In the genomic region with DNA sequence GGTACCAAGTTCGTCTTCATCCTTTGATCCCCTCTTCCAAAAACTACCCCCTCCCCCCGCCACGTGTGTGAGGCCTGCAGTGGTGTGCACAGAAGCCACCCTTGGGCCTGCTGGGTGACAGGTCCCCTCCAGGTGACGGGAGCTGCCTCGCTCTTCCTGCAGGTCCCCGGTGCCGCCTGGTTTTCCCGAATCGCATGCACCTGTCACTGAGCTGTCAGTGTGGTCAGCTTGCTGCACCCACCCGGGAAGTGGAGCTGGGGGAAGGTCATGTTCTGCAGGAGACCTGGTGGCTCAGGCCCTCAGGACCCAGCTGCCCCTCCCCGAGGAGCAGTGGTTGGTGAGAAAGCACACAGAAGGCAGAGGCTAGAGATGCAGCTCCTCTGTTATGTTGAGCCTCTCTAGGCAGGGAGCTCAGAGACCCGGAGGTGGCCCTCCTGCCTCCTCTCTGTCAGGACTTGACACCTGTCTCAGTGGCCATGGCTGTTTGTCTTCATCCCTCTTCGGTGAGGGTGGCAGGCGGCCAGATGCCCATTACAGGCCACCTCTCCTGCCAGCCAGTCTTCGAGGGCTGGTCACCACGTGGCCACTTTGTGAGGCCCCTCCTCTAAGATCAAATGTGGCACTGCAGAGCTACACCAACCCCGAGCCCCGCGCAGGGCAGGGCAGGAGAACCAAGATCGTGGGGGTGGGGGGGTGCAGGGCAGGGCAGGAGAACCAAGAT, we compare ENCODE assay signal across 14 cellular contexts.
DNase-seq lines count a peak whose midpoint lies in the region; ATAC-seq, FAIRE-seq and TF ChIP-seq lines count a peak whose summit lies in the region.
"Had no signal": no experiment of that assay in that cellular context is flagged by ENCODE, and none has a peak within 500 bp of the region (broad histone marks: within the 10 kb centered on the region; RNA-seq: fewer than 3 reads in every experiment).

No MANE protein-coding gene starts in this region.

- peaks cover 21 to 73% of the 10 kb centered on the region in 2 experiments for H3K4me1 ChIP-seq in K562 (replicated peaks in 1 of 2; ENCODE audit: control insufficient read depth in 2 of 2, insufficient read depth in 2 of 2, low read length in 2 of 2)
- H3K4me1 ChIP-seq in HepG2 (ENCODE audit: insufficient read depth, low read length): peaks cover 12% of the 10 kb centered on the region

- peaks cover 67% of the 10 kb centered on the region for H3K4me1 Mint-ChIP-seq in activated CD4-positive, alpha-beta T cell treated with anti-CD3 and anti-CD28 coated beads, Interleukin-2, amount 10 ng/mL, durations not matched to agents 7 days and 5 days
- H3K4me1 Mint-ChIP-seq in naive thymus-derived CD8-positive, alpha-beta T cell: peaks cover 32 to 80% (median 75%) of the 10 kb centered on the region in 4 donors

- intact Hi-C loops in K562 (cut with micrococcal nuclease) (no loop called here), HepG2 (cut with micrococcal nuclease; ENCODE audit: unreplicated experiment) (no loop called here)

- H3K27ac Mint-ChIP-seq in activated CD4-positive, alpha-beta T cell treated with anti-CD3 and anti-CD28 coated beads, Interleukin-2, amount 10 ng/mL, durations not matched to agents 7 days and 5 days: peak overlapping the region; percentile 76
- H3K27ac Mint-ChIP-seq in naive thymus-derived CD8-positive, alpha-beta T cell: peak overlapping the region; percentile 49 to 98 (median 84)

- no peak overlapping the region for H3K4me3 ChIP-seq in K562
- no peak overlapping the region for H3K4me3 ChIP-seq in HepG2 (replicated peaks in 1 of 3; ENCODE audit: insufficient read depth in 1 of 3, low read depth in 2 of 3, low read length in 3 of 3)
- H3K4me3 ChIP-seq: ovary, SJSA1 had no signal

- FAIRE-seq in K562 (lab: Jason Lieb, UNC): no peak
- FAIRE-seq in HepG2 (lab: Jason Lieb, UNC): no peak
- FAIRE-seq: endometrium had no signal

- CTCF ChIA-PET in activated CD4-positive, alpha-beta T cell treated with anti-CD3 and anti-CD28 coated beads, Interleukin-2, amount 10 ng/mL, durations not matched to agents 7 days and 5 days (lab: Charles Lee): interaction anchor here (1.1 to 1.5 kb wide), 5 partner anchors 10 to 93 kb away, joined by 3 to 7 read pairs (median 4); no protein-coding TSS in a partner anchor
- CTCF ChIA-PET in K562 (lab: Yijun Ruan, JAX; ENCODE audit: low intra/inter-chr PET ratio) (no interaction called here), HepG2 (lab: Yijun Ruan, JAX; ENCODE audit: low intra/inter-chr PET ratio, low total read pairs) (no interaction called here)

- no peak for TF ChIP-seq EP300 in K562 (IDR thresholded peaks at IDR 0.05; ENCODE audit: low read length)
- no peak for TF ChIP-seq EP300 in HepG2 (IDR thresholded peaks at IDR 0.05; ENCODE audit: low read depth in 2 of 2, low read length in 2 of 2)
- no peak for TF ChIP-seq EP300 in HepG2 (CRISPR knock-in tag; IDR thresholded peaks at IDR 0.05; ENCODE audit: borderline replicate concordance)

- H3K27me3 Mint-ChIP-seq in activated CD4-positive, alpha-beta T cell treated with anti-CD3 and anti-CD28 coated beads, Interleukin-2, amount 10 ng/mL, durations not matched to agents 7 days and 5 days: no peaks in the 10 kb centered on the region
- H3K27me3 Mint-ChIP-seq in naive thymus-derived CD8-positive, alpha-beta T cell: no peaks in the 10 kb centered on the region

- H3K27ac ChIP-seq in K562 (ENCODE audit: extremely low read depth, low read depth, low read length): no peak overlapping the region
- H3K27ac ChIP-seq in HepG2 (ENCODE audit: extremely low read length, insufficient read depth, low read length): no peak overlapping the region
- H3K27ac ChIP-seq: foreskin keratinocyte had no signal

- ATAC-seq in K562 (no peak), HepG2 (no peak)
- ATAC-seq in naive thymus-derived CD8-positive, alpha-beta T cell: no peak
- ATAC-seq: foreskin keratinocyte had no signal

- H3K9me1 ChIP-seq in K562 (ENCODE audit: control insufficient read depth, insufficient read depth, low read length): peaks cover 7% of the 10 kb centered on the region

- H3K27me3 ChIP-seq in K562 (ENCODE audit: control insufficient read depth in 2 of 2, insufficient read depth in 2 of 2, low read length in 2 of 2) (no peaks in the 10 kb centered on the region), HepG2 (ENCODE audit: control insufficient read depth in 1 of 2, insufficient read depth in 2 of 2, low read length in 2 of 2) (no peaks in the 10 kb centered on the region)
- H3K27me3 ChIP-seq: foreskin keratinocyte, ovary, SJSA1 had no signal

- peaks cover 9% of the 10 kb centered on the region for H3K36me3 Mint-ChIP-seq in activated CD4-positive, alpha-beta T cell treated with anti-CD3 and anti-CD28 coated beads, Interleukin-2, amount 10 ng/mL, durations not matched to agents 7 days and 5 days (ENCODE audit: low read depth)
- peaks cover 0 to 7% (median 0%) of the 10 kb centered on the region in 3 donors for H3K36me3 Mint-ChIP-seq in naive thymus-derived CD8-positive, alpha-beta T cell

- no peak overlapping the region for H2AFZ ChIP-seq in K562 (ENCODE audit: low read depth, low read length)
- no peak overlapping the region for H2AFZ ChIP-seq in HepG2 (ENCODE audit: low read length)

- TF ChIP-seq POLR2A in K562 (conservative IDR thresholded peaks at IDR 0.05): no peak
- no peak for TF ChIP-seq POLR2A in HepG2 (IDR thresholded peaks at IDR 0.05; ENCODE audit: insufficient read depth in 1 of 2, low read depth in 2 of 2, low read length in 2 of 2)

- H3K9ac ChIP-seq in K562 (ENCODE audit: insufficient read depth in 1 of 2, low read depth in 2 of 2, low read length in 2 of 2) (peak overlapping the region in 1 of 2 experiments; percentile 73; a peak in 2 of 4 replicates), HepG2 (ENCODE audit: insufficient read depth, low read depth, low read length) (no peak overlapping the region)

- no TSS peak for BruUV-seq in K562 (replicated peaks; lab: Mats Ljungman, UMichigan)
- no TSS peak for BruUV-seq in HepG2 (replicated peaks; lab: Mats Ljungman, UMichigan)

- 86% methylated on average over 16 of the region's 20 CpGs for WGBS in K562 (ENCODE audit: insufficient coverage, low coverage, missing lambda C conversion rate)
- 97% methylated on average over 16 of the region's 20 CpGs for WGBS in HepG2 (ENCODE audit: low lambda C conversion rate)

- H3K79me2 ChIP-seq in K562 (ENCODE audit: control insufficient read depth, insufficient read depth, low read length): peaks cover 79% of the 10 kb centered on the region
- peaks cover 66% of the 10 kb centered on the region for H3K79me2 ChIP-seq in HepG2 (ENCODE audit: insufficient read depth, low read length)

- H3K4me2 ChIP-seq in K562 (ENCODE audit: insufficient read depth, low read length) (no peak overlapping the region), HepG2 (ENCODE audit: low read depth, low read length) (no peak overlapping the region)

- POLR2A ChIA-PET in activated CD4-positive, alpha-beta T cell treated with anti-CD3 and anti-CD28 coated beads, Interleukin-2, amount 10 ng/mL, durations not matched to agents 7 days and 5 days (lab: Charles Lee): no interaction called here
- POLR2A ChIA-PET in K562 (lab: Yijun Ruan, JAX): interaction anchor here (0.6 to 1.3 kb wide), 4 partner anchors 9 to 244 kb away, joined by 3 to 4 read pairs (median 3); no protein-coding TSS in a partner anchor
- POLR2A ChIA-PET in naive thymus-derived CD8-positive, alpha-beta T cell (lab: Charles Lee): interaction anchor here (0.9 to 1.8 kb wide), 7 partner anchors 10 to 61 kb away, joined by 3 to 9 read pairs (median 4); no protein-coding TSS in a partner anchor
- POLR2A ChIA-PET in HepG2 (lab: Yijun Ruan, JAX): no interaction called here

- in situ Hi-C loops in K562 (cut with MboI): no loop called here
- in situ Hi-C loops in HepG2 (cut with HindIII; ENCODE audit: extremely low pct_ligation_motif_present, low pct_unique_long_range_greater_than_20kb): no loop called here

- DNase-seq in activated CD4-positive, alpha-beta T cell treated with anti-CD3 and anti-CD28 coated beads, Interleukin-2, amount 10 ng/mL, durations not matched to agents 7 days and 5 days: no peak
- DNase-seq in activated CD4-positive, alpha-beta T cell treated with anti-CD3 and anti-CD28 coated beads, Interleukin-2, amount 50 U/mL, for 4 hours: no peak
- DNase-seq in NCI-H2196 (lab: John Stamatoyannopoulos, UW; ENCODE audit: unreplicated experiment) (peak; percentile 41), K562 (ENCODE audit: extremely low read depth in 1 of 4, low spot score in 3 of 4) (no peak), NCI-H2081 (lab: John Stamatoyannopoulos, UW) (no peak), HepG2 (ENCODE audit: low spot score) (no peak), NCI-H187 treated with DMSO at 0.1 percent for 48 hours (lab: John Stamatoyannopoulos, UW) (no peak)
- DNase-seq in naive thymus-derived CD8-positive, alpha-beta T cell: no peak
- DNase-seq: foreskin keratinocyte, NCI-H1092 treated with DMSO at 0.1 percent for 48 hours, NCI-H2227 treated with DMSO at 0.1 percent for 48 hours, ovary had no signal

- H3K9me3 Mint-ChIP-seq in activated CD4-positive, alpha-beta T cell treated with anti-CD3 and anti-CD28 coated beads, Interleukin-2, amount 10 ng/mL, durations not matched to agents 7 days and 5 days: no peaks in the 10 kb centered on the region
- no peaks in the 10 kb centered on the region for H3K9me3 Mint-ChIP-seq in naive thymus-derived CD8-positive, alpha-beta T cell

- H3K36me3 ChIP-seq in K562 (ENCODE audit: control insufficient read depth, insufficient read depth, low read length) (0 out of 3 replicates have a peak, but pooled peaks cover 2% of the 10 kb centered on the region), HepG2 (replicated peaks in 1 of 2; ENCODE audit: control insufficient read depth in 1 of 2, insufficient read depth in 2 of 2, low read length in 2 of 2) (0 out of 5 replicates have a peak, but pooled peaks cover 0 to 11% of the 10 kb centered on the region in 2 experiments)
- H3K36me3 ChIP-seq: ovary, SJSA1 had no signal

- no peaks in the 10 kb centered on the region for H3K9me3 ChIP-seq in K562 (replicated peaks; ENCODE audit: control insufficient read depth, insufficient read depth, low read depth, low read length)
- no peaks in the 10 kb centered on the region for H3K9me3 ChIP-seq in HepG2 (ENCODE audit: low read length)
- H3K9me3 ChIP-seq: ovary, SJSA1 had no signal

- H4K20me1 ChIP-seq in K562 (replicated peaks; ENCODE audit: control insufficient read depth, insufficient read depth, low read length): peaks cover 26% of the 10 kb centered on the region
- H4K20me1 ChIP-seq in HepG2 (ENCODE audit: insufficient read depth, low read length): peaks cover 22% of the 10 kb centered on the region; the same call in 1 of the 2 replicates

- TF ChIP-seq RAD21 in K562 (CRISPR knock-in tag; conservative IDR thresholded peaks at IDR 0.05 in 1 of 2, IDR thresholded peaks at IDR 0.05 in 1 of 2) (no peak), HepG2 (CRISPR knock-in tag; IDR thresholded peaks at IDR 0.05) (no peak)

- no peak for TF ChIP-seq CTCF in K562 (IDR thresholded peaks at IDR 0.05 in 2 of 3, conservative IDR thresholded peaks at IDR 0.05 in 1 of 3; ENCODE audit: insufficient read depth in 2 of 3, low read depth in 1 of 3, low read length in 3 of 3)
- TF ChIP-seq CTCF in HepG2 (CRISPR knock-in tag; IDR thresholded peaks at IDR 0.05): no peak

- H3K4me3 Mint-ChIP-seq in activated CD4-positive, alpha-beta T cell treated with anti-CD3 and anti-CD28 coated beads, Interleukin-2, amount 10 ng/mL, durations not matched to agents 7 days and 5 days: no peak overlapping the region
- H3K4me3 Mint-ChIP-seq in naive thymus-derived CD8-positive, alpha-beta T cell: peak overlapping the region in 8 of 10 donors; percentile 38 to 90 (median 64)

Comparison
In these comparisons a context has a peak if more than half of its experiments do, and no peak if none do; other contexts are left out.
1. POLR2A ChIA-PET loops: an anchor here in K562 (0.6 to 1.3 kb wide) and naive thymus-derived CD8-positive, alpha-beta T cell (0.9 to 1.8 kb wide); none called in activated CD4-positive, alpha-beta T cell treated with anti-CD3 and anti-CD28 coated beads, Interleukin-2, amount 10 ng/mL, durations not matched to agents 7 days and 5 days and HepG2.